In genomic region chr4:174260099-174260498, GRCh38 we compare ENCODE assay signal across 10 cellular contexts. TPM values are rescaled to one million over a fixed set of nuclear protein-coding genes. Genes with fewer than 3 reads are reported as not detected.
DNase-seq lines count a peak whose midpoint lies in the region; ATAC-seq, FAIRE-seq and TF ChIP-seq lines count a peak whose summit lies in the region.
"Had no signal": no experiment of that assay in that cellular context is flagged by ENCODE, and none has a peak within 500 bp of the region (broad histone marks: within the 10 kb centered on the region; RNA-seq: fewer than 3 reads in every experiment).

No MANE protein-coding gene starts in this region.

- intact Hi-C loops in mammary epithelial cell (cut with micrococcal nuclease) (loop anchor here (1.0 kb wide), 1 partner anchor 23 kb away; the partner anchor contains the start of genes CEP44 and FBXO8), pancreas (cut with DNase I) (no loop called here), left ventricle myocardium superior (cut with micrococcal nuclease) (no loop called here)

- dilution Hi-C loops in mammary epithelial cell (cut with HindIII; ENCODE audit: low sequenced_read_pairs): no loop called here

- H3K4me1 ChIP-seq in mammary epithelial cell (ENCODE audit: insufficient read depth, low read length) (no peaks in the 10 kb centered on the region), pancreas (peaks cover 0 to 4% (median 4%) of the 10 kb centered on the region in 3 donors)

- peak overlapping the region; percentile 42 for H3K4me2 ChIP-seq in mammary epithelial cell (ENCODE audit: insufficient read depth, low read depth, low read length)

- peaks cover 3% of the 10 kb centered on the region for H3K79me2 ChIP-seq in mammary epithelial cell (ENCODE audit: insufficient read depth, low read length)

- 31% methylated on average over 3 of the region's 3 CpGs for WGBS in mammary epithelial cell (ENCODE audit: low coverage, missing lambda C conversion rate)
- 14 to 18% methylated on average over 3 of the region's 3 CpGs for WGBS in pancreas, 2 donors

- DNase-seq in mammary epithelial cell (peak; percentile 65), pancreas (no peak), NOMO-1 treated with DMSO at 0.1 percent for 48 hours (lab: John Stamatoyannopoulos, UW; ENCODE audit: unreplicated experiment) (no peak), left ventricle myocardium superior (no peak), superior temporal gyrus (ENCODE audit: extremely low spot score) (no peak), HK-2 (ENCODE audit: unreplicated experiment) (no peak)
- DNase-seq: activated CD4-positive, alpha-beta memory T cell treated with anti-CD3 and anti-CD28 coated beads, Interleukin-2, amount 10 ng/mL, durations not matched to agents 7 days and 5 days had no signal

- no peaks in the 10 kb centered on the region for H4K20me1 ChIP-seq in mammary epithelial cell (ENCODE audit: insufficient read depth, low read length)

- H3K9me3 ChIP-seq in mammary epithelial cell (replicated peaks; ENCODE audit: insufficient read depth, low read length): no peaks in the 10 kb centered on the region
- H3K9me3 ChIP-seq in pancreas: no peaks in the 10 kb centered on the region

- BruUV-seq in mammary epithelial cell (replicated peaks; lab: Mats Ljungman, UMichigan): no TSS peak

- no peak overlapping the region for H3K9ac ChIP-seq in mammary epithelial cell (ENCODE audit: insufficient read depth, low read length)

- no peak overlapping the region for H3K4me3 ChIP-seq in mammary epithelial cell (replicated peaks in 1 of 3; ENCODE audit: insufficient read depth in 1 of 3, low read depth in 2 of 3, low read length in 3 of 3)
- H3K4me3 ChIP-seq in pancreas: no peak overlapping the region

- TF ChIP-seq CTCF in mammary epithelial cell (conservative IDR thresholded peaks at IDR 0.05 in 1 of 2, IDR thresholded peaks at IDR 0.05 in 1 of 2; ENCODE audit: extremely low read depth in 1 of 2, insufficient read depth in 1 of 2, low read depth in 1 of 2, low read length in 2 of 2): no peak
- no peak for TF ChIP-seq CTCF in pancreas (IDR thresholded peaks at IDR 0.05)

- no peak overlapping the region for H2AFZ ChIP-seq in mammary epithelial cell (ENCODE audit: low read depth, low read length)

- H3K36me3 ChIP-seq in mammary epithelial cell (ENCODE audit: insufficient read depth, low read length): peaks cover 1% of the 10 kb centered on the region
- no peaks in the 10 kb centered on the region for H3K36me3 ChIP-seq in pancreas

- H3K27ac ChIP-seq in mammary epithelial cell (ENCODE audit: insufficient read depth, low read depth, low read length) (peak overlapping the region; percentile 16), pancreas (no peak overlapping the region)

- CTCF ChIA-PET in mammary epithelial cell (lab: Charles Lee; ENCODE audit: low non-redundant PET): no interaction called here

- in situ Hi-C loops in mammary epithelial cell (cut with MboI; ENCODE audit: low sequenced_read_pairs in 2 of 2): no loop called here

- H3K27me3 ChIP-seq in mammary epithelial cell (ENCODE audit: insufficient read depth, low read length) (no peaks in the 10 kb centered on the region), pancreas (no peaks in the 10 kb centered on the region)

- peak; percentile 47 for ATAC-seq in GM19324 (IDR thresholded peaks at IDR 0.05; ENCODE audit: low FRiP score, unreplicated experiment)
- peak; percentile 59 for ATAC-seq in HG03066 (IDR thresholded peaks at IDR 0.05; ENCODE audit: low read depth, unreplicated experiment)
- ATAC-seq in pancreas: peak in 3 of 4 donors; percentile 46 to 66 (median 60)
- ATAC-seq in left ventricle myocardium superior: no peak

- no peak for FAIRE-seq in pancreas (lab: Jason Lieb, UNC)
- FAIRE-seq: H54 had no signal

RNA-seq across cellular contexts. Expression of gene FBXO8, which starts 23.4 kb away (rescaled TPM):
- total RNA-seq in mammary epithelial cell (10 to 100 TPM; 15.3 to 20.7 TPM), pancreas (10 to 100 TPM in 3 of 6 donors, 1 to 10 TPM in 3; 8.1 to 16.9 (median 10.4) TPM), left ventricle myocardium superior (27.0 TPM)
- polyA plus RNA-seq in mammary epithelial cell (9.7 TPM), pancreas (10 to 100 TPM in 1 of 2 donors, 1 to 10 TPM in 1; 6.7 to 12.5 TPM)
- 2.7 TPM for polyA minus RNA-seq in mammary epithelial cell

RNA-seq across cellular contexts. Expression of gene CEP44, which starts 23.6 kb away (rescaled TPM):
- total RNA-seq in mammary epithelial cell (10 to 100 TPM; 12.2 to 15.3 TPM), pancreas (1 to 10 TPM; 3.4 to 9.7 (median 5.9) TPM), left ventricle myocardium superior (12.3 TPM)
- polyA plus RNA-seq in mammary epithelial cell (3.5 TPM), pancreas (1 to 10 TPM; 3.8 to 6.1 TPM)
- polyA minus RNA-seq in mammary epithelial cell: 8.1 TPM
